In the genomic region with DNA sequence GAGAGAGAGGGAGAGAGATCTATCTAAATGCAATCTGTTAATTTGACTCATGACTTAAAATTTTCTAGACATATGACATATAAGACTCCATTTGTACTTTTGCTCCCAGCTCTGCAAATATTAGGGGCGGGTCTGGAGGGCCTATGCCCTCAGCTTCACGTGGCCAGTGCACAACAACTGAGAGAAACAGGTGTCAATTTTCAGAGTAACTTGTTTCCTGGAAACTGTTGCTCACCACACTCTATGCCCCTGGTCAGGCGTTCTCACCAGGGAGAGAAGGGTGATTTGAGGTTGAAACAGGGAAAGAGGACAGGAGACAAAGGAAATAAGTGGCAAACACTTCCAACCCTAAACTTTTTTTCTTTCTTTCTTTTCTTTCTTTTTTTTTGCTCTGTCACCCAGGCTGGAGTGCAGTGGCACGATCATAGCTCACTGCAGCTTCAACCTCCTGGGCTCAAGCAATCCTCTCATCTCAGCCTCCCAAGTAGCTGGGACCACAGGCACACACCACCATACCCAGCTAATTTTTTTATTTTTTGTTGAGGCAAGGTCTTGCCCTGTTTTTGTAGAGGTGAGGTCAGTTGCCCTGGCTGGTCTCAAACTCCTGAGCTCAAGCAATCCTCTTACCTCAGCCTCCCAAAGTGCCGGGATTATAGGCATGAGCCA, we compare ENCODE assay signal across 1 cellular context.
A peak's percentile ranks its signal among the peaks of the same experiment; 100 is the strongest.
TF ChIP-seq lines count a peak whose summit lies in the region.

No MANE protein-coding gene starts in this region.

TF ChIP-seq in HepG2, 621 proteins besides CTCF, POLR2A, EP300 and RAD21 (continued from another document and continues in another):
- TF ChIP-seq TGIF2 (CRISPR knock-in tag; IDR thresholded peaks at IDR 0.05) (0 out of 2 replicates have a peak, but pooled peaks have one; percentile 21), ZNF121 (CRISPR knock-in tag; IDR thresholded peaks at IDR 0.05) (no peak), CBX5 (CRISPR knock-in tag; IDR thresholded peaks at IDR 0.05; ENCODE audit: borderline replicate concordance) (no peak), ZNF274 (CRISPR knock-in tag; IDR thresholded peaks at IDR 0.05) (no peak), MYNN (CRISPR knock-in tag; IDR thresholded peaks at IDR 0.05; ENCODE audit: low read depth) (0 out of 2 replicates have a peak, but pooled peaks have one; percentile 29), PHB2 (IDR thresholded peaks at IDR 0.05; ENCODE audit: partially characterized antibody) (no peak), ELF1 (CRISPR knock-in tag; IDR thresholded peaks at IDR 0.05) (peak; percentile 32), HMG20A (CRISPR knock-in tag; IDR thresholded peaks at IDR 0.05; ENCODE audit: borderline replicate concordance) (peak; percentile 73), SNAI1 (CRISPR knock-in tag; IDR thresholded peaks at IDR 0.05; ENCODE audit: borderline replicate concordance) (no peak), ZFP41 (CRISPR knock-in tag; IDR thresholded peaks at IDR 0.05; ENCODE audit: borderline replicate concordance) (no peak), ZFP90 (CRISPR knock-in tag; IDR thresholded peaks at IDR 0.05; ENCODE audit: borderline replicate concordance) (no peak), NR2F6 (IDR thresholded peaks at IDR 0.05) (no peak), NR2F6 (CRISPR knock-in tag; IDR thresholded peaks at IDR 0.05) (0 out of 2 replicates have a peak, but pooled peaks have one; percentile 24), ZSCAN31 (CRISPR knock-in tag; IDR thresholded peaks at IDR 0.05; ENCODE audit: low read depth) (no peak), ZFY (CRISPR knock-in tag; IDR thresholded peaks at IDR 0.05) (no peak), ZBTB1 (CRISPR knock-in tag; IDR thresholded peaks at IDR 0.05; ENCODE audit: borderline replicate concordance) (no peak), MEIS2 (CRISPR knock-in tag; IDR thresholded peaks at IDR 0.05) (no peak), SAP130 (CRISPR knock-in tag; IDR thresholded peaks at IDR 0.05; ENCODE audit: low read depth) (peak; percentile 83), ISL2 (CRISPR knock-in tag; IDR thresholded peaks at IDR 0.05) (0 out of 2 replicates have a peak, but pooled peaks have one; percentile 34), ELF3 (CRISPR knock-in tag; IDR thresholded peaks at IDR 0.05) (peak; percentile 96), TBX2 (CRISPR knock-in tag; IDR thresholded peaks at IDR 0.05; ENCODE audit: borderline replicate concordance) (peak; percentile 72; the same call in 1 of the 2 replicates), YY1 (IDR thresholded peaks at IDR 0.05; ENCODE audit: insufficient read depth, insufficient replicate concordance, low read depth, low read length) (no peak), TAF15 (IDR thresholded peaks at IDR 0.05; ENCODE audit: low read depth, low read length, poor library complexity, severe bottlenecking) (no peak), FOSL2 (CRISPR knock-in tag; IDR thresholded peaks at IDR 0.05) (peak; percentile 89)
- TF ChIP-seq, protein P1, sequence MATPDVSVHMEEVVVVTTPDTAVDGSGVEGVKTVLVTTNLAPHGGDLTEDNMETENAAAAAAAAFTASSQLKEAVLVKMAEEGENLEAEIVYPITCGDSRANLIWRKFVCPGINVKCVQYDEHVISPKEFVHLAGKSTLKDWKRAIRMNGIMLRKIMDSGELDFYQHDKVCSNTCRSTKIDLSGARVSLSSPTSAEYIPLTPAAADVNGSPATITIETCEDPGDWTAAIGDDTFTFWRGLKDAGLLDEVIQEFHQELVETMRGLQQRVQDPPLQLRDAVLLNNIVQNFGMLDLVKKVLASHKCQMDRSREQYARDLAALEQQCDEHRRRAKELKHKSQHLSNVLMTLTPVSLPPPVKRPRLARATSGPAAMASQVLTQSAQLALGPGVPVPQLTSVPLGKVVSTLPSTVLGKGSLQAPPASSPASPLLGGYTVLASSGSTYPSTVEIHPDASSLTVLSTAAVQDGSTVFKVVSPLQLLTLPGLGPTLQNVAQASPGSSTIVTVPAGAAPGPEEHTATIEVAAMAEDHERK (CRISPR knock-in tag; IDR thresholded peaks at IDR 0.05; ENCODE audit: low read depth), result no peak
- TF ChIP-seq, protein P2, sequence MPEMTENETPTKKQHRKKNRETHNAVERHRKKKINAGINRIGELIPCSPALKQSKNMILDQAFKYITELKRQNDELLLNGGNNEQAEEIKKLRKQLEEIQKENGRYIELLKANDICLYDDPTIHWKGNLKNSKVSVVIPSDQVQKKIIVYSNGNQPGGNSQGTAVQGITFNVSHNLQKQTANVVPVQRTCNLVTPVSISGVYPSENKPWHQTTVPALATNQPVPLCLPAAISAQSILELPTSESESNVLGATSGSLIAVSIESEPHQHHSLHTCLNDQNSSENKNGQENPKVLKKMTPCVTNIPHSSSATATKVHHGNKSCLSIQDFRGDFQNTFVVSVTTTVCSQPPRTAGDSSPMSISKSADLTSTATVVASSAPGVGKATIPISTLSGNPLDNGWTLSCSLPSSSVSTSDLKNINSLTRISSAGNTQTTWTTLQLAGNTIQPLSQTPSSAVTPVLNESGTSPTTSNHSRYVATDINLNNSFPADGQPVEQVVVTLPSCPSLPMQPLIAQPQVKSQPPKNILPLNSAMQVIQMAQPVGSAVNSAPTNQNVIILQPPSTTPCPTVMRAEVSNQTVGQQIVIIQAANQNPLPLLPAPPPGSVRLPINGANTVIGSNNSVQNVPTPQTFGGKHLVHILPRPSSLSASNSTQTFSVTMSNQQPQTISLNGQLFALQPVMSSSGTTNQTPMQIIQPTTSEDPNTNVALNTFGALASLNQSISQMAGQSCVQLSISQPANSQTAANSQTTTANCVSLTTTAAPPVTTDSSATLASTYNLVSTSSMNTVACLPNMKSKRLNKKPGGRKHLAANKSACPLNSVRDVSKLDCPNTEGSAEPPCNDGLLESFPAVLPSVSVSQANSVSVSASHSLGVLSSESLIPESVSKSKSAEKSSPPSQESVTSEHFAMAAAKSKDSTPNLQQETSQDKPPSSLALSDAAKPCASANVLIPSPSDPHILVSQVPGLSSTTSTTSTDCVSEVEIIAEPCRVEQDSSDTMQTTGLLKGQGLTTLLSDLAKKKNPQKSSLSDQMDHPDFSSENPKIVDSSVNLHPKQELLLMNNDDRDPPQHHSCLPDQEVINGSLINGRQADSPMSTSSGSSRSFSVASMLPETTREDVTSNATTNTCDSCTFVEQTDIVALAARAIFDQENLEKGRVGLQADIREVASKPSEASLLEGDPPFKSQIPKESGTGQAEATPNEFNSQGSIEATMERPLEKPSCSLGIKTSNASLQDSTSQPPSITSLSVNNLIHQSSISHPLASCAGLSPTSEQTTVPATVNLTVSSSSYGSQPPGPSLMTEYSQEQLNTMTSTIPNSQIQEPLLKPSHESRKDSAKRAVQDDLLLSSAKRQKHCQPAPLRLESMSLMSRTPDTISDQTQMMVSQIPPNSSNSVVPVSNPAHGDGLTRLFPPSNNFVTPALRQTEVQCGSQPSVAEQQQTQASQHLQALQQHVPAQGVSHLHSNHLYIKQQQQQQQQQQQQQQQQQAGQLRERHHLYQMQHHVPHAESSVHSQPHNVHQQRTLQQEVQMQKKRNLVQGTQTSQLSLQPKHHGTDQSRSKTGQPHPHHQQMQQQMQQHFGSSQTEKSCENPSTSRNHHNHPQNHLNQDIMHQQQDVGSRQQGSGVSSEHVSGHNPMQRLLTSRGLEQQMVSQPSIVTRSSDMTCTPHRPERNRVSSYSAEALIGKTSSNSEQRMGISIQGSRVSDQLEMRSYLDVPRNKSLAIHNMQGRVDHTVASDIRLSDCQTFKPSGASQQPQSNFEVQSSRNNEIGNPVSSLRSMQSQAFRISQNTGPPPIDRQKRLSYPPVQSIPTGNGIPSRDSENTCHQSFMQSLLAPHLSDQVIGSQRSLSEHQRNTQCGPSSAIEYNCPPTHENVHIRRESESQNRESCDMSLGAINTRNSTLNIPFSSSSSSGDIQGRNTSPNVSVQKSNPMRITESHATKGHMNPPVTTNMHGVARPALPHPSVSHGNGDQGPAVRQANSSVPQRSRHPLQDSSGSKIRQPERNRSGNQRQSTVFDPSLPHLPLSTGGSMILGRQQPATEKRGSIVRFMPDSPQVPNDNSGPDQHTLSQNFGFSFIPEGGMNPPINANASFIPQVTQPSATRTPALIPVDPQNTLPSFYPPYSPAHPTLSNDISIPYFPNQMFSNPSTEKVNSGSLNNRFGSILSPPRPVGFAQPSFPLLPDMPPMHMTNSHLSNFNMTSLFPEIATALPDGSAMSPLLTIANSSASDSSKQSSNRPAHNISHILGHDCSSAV (CRISPR knock-in tag; IDR thresholded peaks at IDR 0.05; ENCODE audit: borderline replicate concordance), result no peak
- TF ChIP-seq, protein P3, sequence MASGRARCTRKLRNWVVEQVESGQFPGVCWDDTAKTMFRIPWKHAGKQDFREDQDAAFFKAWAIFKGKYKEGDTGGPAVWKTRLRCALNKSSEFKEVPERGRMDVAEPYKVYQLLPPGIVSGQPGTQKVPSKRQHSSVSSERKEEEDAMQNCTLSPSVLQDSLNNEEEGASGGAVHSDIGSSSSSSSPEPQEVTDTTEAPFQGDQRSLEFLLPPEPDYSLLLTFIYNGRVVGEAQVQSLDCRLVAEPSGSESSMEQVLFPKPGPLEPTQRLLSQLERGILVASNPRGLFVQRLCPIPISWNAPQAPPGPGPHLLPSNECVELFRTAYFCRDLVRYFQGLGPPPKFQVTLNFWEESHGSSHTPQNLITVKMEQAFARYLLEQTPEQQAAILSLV (CRISPR knock-in tag; IDR thresholded peaks at IDR 0.05; ENCODE audit: borderline replicate concordance), result no peak
- TF ChIP-seq, protein P4, sequence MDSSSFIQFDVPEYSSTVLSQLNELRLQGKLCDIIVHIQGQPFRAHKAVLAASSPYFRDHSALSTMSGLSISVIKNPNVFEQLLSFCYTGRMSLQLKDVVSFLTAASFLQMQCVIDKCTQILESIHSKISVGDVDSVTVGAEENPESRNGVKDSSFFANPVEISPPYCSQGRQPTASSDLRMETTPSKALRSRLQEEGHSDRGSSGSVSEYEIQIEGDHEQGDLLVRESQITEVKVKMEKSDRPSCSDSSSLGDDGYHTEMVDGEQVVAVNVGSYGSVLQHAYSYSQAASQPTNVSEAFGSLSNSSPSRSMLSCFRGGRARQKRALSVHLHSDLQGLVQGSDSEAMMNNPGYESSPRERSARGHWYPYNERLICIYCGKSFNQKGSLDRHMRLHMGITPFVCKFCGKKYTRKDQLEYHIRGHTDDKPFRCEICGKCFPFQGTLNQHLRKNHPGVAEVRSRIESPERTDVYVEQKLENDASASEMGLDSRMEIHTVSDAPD (CRISPR knock-in tag; IDR thresholded peaks at IDR 0.05), result no peak
- TF ChIP-seq, protein P5, sequence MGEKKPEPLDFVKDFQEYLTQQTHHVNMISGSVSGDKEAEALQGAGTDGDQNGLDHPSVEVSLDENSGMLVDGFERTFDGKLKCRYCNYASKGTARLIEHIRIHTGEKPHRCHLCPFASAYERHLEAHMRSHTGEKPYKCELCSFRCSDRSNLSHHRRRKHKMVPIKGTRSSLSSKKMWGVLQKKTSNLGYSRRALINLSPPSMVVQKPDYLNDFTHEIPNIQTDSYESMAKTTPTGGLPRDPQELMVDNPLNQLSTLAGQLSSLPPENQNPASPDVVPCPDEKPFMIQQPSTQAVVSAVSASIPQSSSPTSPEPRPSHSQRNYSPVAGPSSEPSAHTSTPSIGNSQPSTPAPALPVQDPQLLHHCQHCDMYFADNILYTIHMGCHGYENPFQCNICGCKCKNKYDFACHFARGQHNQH (CRISPR knock-in tag; IDR thresholded peaks at IDR 0.05), result peak; percentile 84
- TF ChIP-seq, protein P6, sequence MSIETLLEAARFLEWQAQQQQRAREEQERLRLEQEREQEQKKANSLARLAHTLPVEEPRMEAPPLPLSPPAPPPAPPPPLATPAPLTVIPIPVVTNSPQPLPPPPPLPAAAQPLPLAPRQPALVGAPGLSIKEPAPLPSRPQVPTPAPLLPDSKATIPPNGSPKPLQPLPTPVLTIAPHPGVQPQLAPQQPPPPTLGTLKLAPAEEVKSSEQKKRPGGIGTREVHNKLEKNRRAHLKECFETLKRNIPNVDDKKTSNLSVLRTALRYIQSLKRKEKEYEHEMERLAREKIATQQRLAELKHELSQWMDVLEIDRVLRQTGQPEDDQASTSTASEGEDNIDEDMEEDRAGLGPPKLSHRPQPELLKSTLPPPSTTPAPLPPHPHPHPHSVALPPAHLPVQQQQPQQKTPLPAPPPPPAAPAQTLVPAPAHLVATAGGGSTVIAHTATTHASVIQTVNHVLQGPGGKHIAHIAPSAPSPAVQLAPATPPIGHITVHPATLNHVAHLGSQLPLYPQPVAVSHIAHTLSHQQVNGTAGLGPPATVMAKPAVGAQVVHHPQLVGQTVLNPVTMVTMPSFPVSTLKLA (IDR thresholded peaks at IDR 0.05), result peak; percentile 93
